ENCODE assay signal across 1 cellular context in the genomic region with DNA sequence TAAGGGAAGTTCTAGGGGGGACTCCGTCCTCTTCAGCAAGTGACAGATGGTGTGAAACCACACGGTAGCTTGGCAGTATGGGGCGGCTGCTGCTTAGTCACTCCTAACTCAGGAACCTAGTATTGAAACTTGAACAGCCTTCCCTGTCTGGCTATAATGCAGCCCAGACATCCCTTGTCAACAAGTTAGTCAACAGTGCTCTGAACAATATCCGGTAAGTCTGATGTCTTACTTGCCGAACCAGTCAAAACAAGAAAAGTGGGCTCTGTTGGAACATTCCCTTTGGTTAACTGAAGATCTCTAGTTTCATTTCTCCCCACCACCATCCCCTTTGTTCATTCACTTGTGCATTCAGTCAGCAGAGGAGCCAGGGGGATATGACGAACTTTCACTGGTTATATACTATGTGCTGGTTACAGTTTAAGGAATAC.
TF ChIP-seq lines count a peak whose summit lies in the region.

No MANE protein-coding gene starts in this region.

TF ChIP-seq in GM12878, 131 proteins besides CTCF, POLR2A, EP300 and RAD21 (continued from another document and continues in another):
- peak; percentile 58; the same call in 1 of the 2 replicates for TF ChIP-seq ZNF217 (IDR thresholded peaks at IDR 0.05)
- TF ChIP-seq CBX5 (IDR thresholded peaks at IDR 0.05; ENCODE audit: low read depth) = peak; percentile 23; the same call in 1 of the 2 replicates
- TF ChIP-seq SIX5 (IDR thresholded peaks at IDR 0.05; ENCODE audit: low read depth, low read length, severe bottlenecking) = no peak
- TF ChIP-seq, protein P1, sequence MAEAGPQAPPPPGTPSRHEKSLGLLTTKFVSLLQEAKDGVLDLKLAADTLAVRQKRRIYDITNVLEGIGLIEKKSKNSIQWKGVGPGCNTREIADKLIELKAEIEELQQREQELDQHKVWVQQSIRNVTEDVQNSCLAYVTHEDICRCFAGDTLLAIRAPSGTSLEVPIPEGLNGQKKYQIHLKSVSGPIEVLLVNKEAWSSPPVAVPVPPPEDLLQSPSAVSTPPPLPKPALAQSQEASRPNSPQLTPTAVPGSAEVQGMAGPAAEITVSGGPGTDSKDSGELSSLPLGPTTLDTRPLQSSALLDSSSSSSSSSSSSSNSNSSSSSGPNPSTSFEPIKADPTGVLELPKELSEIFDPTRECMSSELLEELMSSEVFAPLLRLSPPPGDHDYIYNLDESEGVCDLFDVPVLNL (IDR thresholded peaks at IDR 0.05; ENCODE audit: low read depth, low read length) = no peak
- TF ChIP-seq TCF3 (IDR thresholded peaks at IDR 0.05; ENCODE audit: borderline replicate concordance, insufficient read depth, low read depth, low read length) = peak; percentile 81
- peak; percentile 89; the same call in 1 of the 2 replicates for TF ChIP-seq PAX5 (IDR thresholded peaks at IDR 0.05; ENCODE audit: borderline replicate concordance, low read depth, low read length)
- TF ChIP-seq SMAD1 (IDR thresholded peaks at IDR 0.05; ENCODE audit: low read depth, partially characterized antibody) = no peak
- peak; percentile 97 for TF ChIP-seq RUNX3 (IDR thresholded peaks at IDR 0.05; ENCODE audit: low read length)
- no peak for TF ChIP-seq NFXL1 (IDR thresholded peaks at IDR 0.05; ENCODE audit: borderline replicate concordance)
- TF ChIP-seq BACH1 (IDR thresholded peaks at IDR 0.05; ENCODE audit: borderline replicate concordance) = peak; percentile 85
- no peak for TF ChIP-seq SMARCA5 (IDR thresholded peaks at IDR 0.05)
- TF ChIP-seq, protein P2, sequence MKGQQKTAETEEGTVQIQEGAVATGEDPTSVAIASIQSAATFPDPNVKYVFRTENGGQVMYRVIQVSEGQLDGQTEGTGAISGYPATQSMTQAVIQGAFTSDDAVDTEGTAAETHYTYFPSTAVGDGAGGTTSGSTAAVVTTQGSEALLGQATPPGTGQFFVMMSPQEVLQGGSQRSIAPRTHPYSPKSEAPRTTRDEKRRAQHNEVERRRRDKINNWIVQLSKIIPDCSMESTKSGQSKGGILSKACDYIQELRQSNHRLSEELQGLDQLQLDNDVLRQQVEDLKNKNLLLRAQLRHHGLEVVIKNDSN (IDR thresholded peaks at IDR 0.05; ENCODE audit: borderline replicate concordance, extremely low read length, insufficient read depth, low read depth, low read length) = no peak
- no peak for TF ChIP-seq CHD2 (IDR thresholded peaks at IDR 0.05; ENCODE audit: borderline replicate concordance, low read depth, low read length)
- TF ChIP-seq, protein P3, sequence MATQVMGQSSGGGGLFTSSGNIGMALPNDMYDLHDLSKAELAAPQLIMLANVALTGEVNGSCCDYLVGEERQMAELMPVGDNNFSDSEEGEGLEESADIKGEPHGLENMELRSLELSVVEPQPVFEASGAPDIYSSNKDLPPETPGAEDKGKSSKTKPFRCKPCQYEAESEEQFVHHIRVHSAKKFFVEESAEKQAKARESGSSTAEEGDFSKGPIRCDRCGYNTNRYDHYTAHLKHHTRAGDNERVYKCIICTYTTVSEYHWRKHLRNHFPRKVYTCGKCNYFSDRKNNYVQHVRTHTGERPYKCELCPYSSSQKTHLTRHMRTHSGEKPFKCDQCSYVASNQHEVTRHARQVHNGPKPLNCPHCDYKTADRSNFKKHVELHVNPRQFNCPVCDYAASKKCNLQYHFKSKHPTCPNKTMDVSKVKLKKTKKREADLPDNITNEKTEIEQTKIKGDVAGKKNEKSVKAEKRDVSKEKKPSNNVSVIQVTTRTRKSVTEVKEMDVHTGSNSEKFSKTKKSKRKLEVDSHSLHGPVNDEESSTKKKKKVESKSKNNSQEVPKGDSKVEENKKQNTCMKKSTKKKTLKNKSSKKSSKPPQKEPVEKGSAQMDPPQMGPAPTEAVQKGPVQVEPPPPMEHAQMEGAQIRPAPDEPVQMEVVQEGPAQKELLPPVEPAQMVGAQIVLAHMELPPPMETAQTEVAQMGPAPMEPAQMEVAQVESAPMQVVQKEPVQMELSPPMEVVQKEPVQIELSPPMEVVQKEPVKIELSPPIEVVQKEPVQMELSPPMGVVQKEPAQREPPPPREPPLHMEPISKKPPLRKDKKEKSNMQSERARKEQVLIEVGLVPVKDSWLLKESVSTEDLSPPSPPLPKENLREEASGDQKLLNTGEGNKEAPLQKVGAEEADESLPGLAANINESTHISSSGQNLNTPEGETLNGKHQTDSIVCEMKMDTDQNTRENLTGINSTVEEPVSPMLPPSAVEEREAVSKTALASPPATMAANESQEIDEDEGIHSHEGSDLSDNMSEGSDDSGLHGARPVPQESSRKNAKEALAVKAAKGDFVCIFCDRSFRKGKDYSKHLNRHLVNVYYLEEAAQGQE (IDR thresholded peaks at IDR 0.05; ENCODE audit: low read depth, low read length) = no peak
- no peak for TF ChIP-seq NR2C1 (IDR thresholded peaks at IDR 0.05)
- TF ChIP-seq HDGF (IDR thresholded peaks at IDR 0.05) = no peak
- peak; percentile 64 for TF ChIP-seq MEF2B (IDR thresholded peaks at IDR 0.05; ENCODE audit: partially characterized antibody, poor library complexity, severe bottlenecking)
- TF ChIP-seq, protein P4, sequence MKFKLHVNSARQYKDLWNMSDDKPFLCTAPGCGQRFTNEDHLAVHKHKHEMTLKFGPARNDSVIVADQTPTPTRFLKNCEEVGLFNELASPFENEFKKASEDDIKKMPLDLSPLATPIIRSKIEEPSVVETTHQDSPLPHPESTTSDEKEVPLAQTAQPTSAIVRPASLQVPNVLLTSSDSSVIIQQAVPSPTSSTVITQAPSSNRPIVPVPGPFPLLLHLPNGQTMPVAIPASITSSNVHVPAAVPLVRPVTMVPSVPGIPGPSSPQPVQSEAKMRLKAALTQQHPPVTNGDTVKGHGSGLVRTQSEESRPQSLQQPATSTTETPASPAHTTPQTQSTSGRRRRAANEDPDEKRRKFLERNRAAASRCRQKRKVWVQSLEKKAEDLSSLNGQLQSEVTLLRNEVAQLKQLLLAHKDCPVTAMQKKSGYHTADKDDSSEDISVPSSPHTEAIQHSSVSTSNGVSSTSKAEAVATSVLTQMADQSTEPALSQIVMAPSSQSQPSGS (IDR thresholded peaks at IDR 0.05; ENCODE audit: low read length) = peak; percentile 95
- no peak for TF ChIP-seq WRNIP1 (IDR thresholded peaks at IDR 0.05; ENCODE audit: borderline replicate concordance, low read depth, low read length)
- peak; percentile 81 for TF ChIP-seq POU2F2 (IDR thresholded peaks at IDR 0.05; ENCODE audit: borderline replicate concordance, low read depth, low read length)
- peak; percentile 81; the same call in 1 of the 2 replicates for TF ChIP-seq PML (IDR thresholded peaks at IDR 0.05; ENCODE audit: low read length)
- TF ChIP-seq ZNF207 (IDR thresholded peaks at IDR 0.05; ENCODE audit: borderline replicate concordance) = no peak
- no peak for TF ChIP-seq ZZZ3 (IDR thresholded peaks at IDR 0.05; ENCODE audit: control insufficient read depth, insufficient read length, low read depth)
- no peak for TF ChIP-seq SMAD5 (IDR thresholded peaks at IDR 0.05; ENCODE audit: low read depth)
- TF ChIP-seq LARP7 (IDR thresholded peaks at IDR 0.05) = no peak
- TF ChIP-seq, protein P5, sequence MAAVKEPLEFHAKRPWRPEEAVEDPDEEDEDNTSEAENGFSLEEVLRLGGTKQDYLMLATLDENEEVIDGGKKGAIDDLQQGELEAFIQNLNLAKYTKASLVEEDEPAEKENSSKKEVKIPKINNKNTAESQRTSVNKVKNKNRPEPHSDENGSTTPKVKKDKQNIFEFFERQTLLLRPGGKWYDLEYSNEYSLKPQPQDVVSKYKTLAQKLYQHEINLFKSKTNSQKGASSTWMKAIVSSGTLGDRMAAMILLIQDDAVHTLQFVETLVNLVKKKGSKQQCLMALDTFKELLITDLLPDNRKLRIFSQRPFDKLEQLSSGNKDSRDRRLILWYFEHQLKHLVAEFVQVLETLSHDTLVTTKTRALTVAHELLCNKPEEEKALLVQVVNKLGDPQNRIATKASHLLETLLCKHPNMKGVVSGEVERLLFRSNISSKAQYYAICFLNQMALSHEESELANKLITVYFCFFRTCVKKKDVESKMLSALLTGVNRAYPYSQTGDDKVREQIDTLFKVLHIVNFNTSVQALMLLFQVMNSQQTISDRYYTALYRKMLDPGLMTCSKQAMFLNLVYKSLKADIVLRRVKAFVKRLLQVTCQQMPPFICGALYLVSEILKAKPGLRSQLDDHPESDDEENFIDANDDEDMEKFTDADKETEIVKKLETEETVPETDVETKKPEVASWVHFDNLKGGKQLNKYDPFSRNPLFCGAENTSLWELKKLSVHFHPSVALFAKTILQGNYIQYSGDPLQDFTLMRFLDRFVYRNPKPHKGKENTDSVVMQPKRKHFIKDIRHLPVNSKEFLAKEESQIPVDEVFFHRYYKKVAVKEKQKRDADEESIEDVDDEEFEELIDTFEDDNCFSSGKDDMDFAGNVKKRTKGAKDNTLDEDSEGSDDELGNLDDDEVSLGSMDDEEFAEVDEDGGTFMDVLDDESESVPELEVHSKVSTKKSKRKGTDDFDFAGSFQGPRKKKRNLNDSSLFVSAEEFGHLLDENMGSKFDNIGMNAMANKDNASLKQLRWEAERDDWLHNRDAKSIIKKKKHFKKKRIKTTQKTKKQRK (IDR thresholded peaks at IDR 0.05; ENCODE audit: low read depth, low read length) = no peak
- TF ChIP-seq TBL1XR1 (IDR thresholded peaks at IDR 0.05; ENCODE audit: low read depth, low read length) = peak; percentile 95
- TF ChIP-seq RB1 (IDR thresholded peaks at IDR 0.05; ENCODE audit: borderline replicate concordance) = no peak
- TF ChIP-seq, protein P6, sequence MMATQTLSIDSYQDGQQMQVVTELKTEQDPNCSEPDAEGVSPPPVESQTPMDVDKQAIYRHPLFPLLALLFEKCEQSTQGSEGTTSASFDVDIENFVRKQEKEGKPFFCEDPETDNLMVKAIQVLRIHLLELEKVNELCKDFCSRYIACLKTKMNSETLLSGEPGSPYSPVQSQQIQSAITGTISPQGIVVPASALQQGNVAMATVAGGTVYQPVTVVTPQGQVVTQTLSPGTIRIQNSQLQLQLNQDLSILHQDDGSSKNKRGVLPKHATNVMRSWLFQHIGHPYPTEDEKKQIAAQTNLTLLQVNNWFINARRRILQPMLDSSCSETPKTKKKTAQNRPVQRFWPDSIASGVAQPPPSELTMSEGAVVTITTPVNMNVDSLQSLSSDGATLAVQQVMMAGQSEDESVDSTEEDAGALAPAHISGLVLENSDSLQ (IDR thresholded peaks at IDR 0.05) = peak; percentile 68
- TF ChIP-seq HCFC1 (IDR thresholded peaks at IDR 0.05; ENCODE audit: low read length) = no peak
- TF ChIP-seq, protein P7, sequence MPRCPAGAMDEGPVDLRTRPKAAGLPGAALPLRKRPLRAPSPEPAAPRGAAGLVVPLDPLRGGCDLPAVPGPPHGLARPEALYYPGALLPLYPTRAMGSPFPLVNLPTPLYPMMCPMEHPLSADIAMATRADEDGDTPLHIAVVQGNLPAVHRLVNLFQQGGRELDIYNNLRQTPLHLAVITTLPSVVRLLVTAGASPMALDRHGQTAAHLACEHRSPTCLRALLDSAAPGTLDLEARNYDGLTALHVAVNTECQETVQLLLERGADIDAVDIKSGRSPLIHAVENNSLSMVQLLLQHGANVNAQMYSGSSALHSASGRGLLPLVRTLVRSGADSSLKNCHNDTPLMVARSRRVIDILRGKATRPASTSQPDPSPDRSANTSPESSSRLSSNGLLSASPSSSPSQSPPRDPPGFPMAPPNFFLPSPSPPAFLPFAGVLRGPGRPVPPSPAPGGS (IDR thresholded peaks at IDR 0.05; ENCODE audit: borderline replicate concordance, insufficient read depth, low read depth, low read length, poor library complexity, severe bottlenecking) = peak; percentile 75
- peak; percentile 94 for TF ChIP-seq MTA2 (IDR thresholded peaks at IDR 0.05; ENCODE audit: low read depth)
- TF ChIP-seq NR2F1 (conservative IDR thresholded peaks at IDR 0.05) = peak; percentile 45; the same call in 1 of the 2 replicates
- no peak for TF ChIP-seq HDAC6 (IDR thresholded peaks at IDR 0.05; ENCODE audit: unreplicated experiment)
- TF ChIP-seq EZH2 (IDR thresholded peaks at IDR 0.05; ENCODE audit: borderline replicate concordance, control insufficient read depth, low read depth, low read length) = no peak
- TF ChIP-seq SREBF2 (IDR thresholded peaks at IDR 0.05; ENCODE audit: low read length) = no peak
- TF ChIP-seq ZNF274 (IDR thresholded peaks at IDR 0.05; ENCODE audit: insufficient read depth, insufficient read length) = no peak
- TF ChIP-seq SMC3 (IDR thresholded peaks at IDR 0.05; ENCODE audit: borderline replicate concordance, low read length) = no peak
- TF ChIP-seq POLR2AphosphoS2 (IDR thresholded peaks at IDR 0.05; ENCODE audit: low read depth, low read length) = no peak
- TF ChIP-seq ZNF24 (IDR thresholded peaks at IDR 0.05) = peak; percentile 90
- TF ChIP-seq, protein P8, sequence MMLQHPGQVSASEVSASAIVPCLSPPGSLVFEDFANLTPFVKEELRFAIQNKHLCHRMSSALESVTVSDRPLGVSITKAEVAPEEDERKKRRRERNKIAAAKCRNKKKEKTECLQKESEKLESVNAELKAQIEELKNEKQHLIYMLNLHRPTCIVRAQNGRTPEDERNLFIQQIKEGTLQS (IDR thresholded peaks at IDR 0.05; ENCODE audit: borderline replicate concordance, extremely low read depth, low read depth, low read length) = no peak
- peak; percentile 91 for TF ChIP-seq JUNB (IDR thresholded peaks at IDR 0.05)
- no peak for TF ChIP-seq NFYA (IDR thresholded peaks at IDR 0.05; ENCODE audit: borderline replicate concordance, low read depth, low read length)
- TF ChIP-seq FOXM1 (IDR thresholded peaks at IDR 0.05; ENCODE audit: low read depth, low read length) = peak; percentile 90
- TF ChIP-seq, protein P9, sequence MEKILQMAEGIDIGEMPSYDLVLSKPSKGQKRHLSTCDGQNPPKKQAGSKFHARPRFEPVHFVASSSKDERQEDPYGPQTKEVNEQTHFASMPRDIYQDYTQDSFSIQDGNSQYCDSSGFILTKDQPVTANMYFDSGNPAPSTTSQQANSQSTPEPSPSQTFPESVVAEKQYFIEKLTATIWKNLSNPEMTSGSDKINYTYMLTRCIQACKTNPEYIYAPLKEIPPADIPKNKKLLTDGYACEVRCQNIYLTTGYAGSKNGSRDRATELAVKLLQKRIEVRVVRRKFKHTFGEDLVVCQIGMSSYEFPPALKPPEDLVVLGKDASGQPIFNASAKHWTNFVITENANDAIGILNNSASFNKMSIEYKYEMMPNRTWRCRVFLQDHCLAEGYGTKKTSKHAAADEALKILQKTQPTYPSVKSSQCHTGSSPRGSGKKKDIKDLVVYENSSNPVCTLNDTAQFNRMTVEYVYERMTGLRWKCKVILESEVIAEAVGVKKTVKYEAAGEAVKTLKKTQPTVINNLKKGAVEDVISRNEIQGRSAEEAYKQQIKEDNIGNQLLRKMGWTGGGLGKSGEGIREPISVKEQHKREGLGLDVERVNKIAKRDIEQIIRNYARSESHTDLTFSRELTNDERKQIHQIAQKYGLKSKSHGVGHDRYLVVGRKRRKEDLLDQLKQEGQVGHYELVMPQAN (conservative IDR thresholded peaks at IDR 0.05) = no peak
- TF ChIP-seq ETV6 (conservative IDR thresholded peaks at IDR 0.05 in 1 of 2, IDR thresholded peaks at IDR 0.05 in 1 of 2; ENCODE audit: borderline replicate concordance in 1 of 2, low read depth in 1 of 2) = peak in 1 of 2 experiments; percentile 79; a peak in 2 of 4 replicates
- TF ChIP-seq, protein P10, sequence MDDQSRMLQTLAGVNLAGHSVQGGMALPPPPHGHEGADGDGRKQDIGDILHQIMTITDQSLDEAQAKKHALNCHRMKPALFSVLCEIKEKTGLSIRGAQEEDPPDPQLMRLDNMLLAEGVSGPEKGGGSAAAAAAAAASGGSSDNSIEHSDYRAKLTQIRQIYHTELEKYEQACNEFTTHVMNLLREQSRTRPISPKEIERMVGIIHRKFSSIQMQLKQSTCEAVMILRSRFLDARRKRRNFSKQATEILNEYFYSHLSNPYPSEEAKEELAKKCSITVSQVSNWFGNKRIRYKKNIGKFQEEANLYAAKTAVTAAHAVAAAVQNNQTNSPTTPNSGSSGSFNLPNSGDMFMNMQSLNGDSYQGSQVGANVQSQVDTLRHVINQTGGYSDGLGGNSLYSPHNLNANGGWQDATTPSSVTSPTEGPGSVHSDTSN (IDR thresholded peaks at IDR 0.05; ENCODE audit: insufficient replicate concordance, low read depth, low read length) = peak; percentile 47
- peak; percentile 98 for TF ChIP-seq NFIC (IDR thresholded peaks at IDR 0.05; ENCODE audit: low read depth, low read length)
